Comparison of ENCODE assay signal across 12 cellular contexts in genomic region chr10:14926722-14927416, GRCh38. TPM values are rescaled to one million over a fixed set of nuclear protein-coding genes. Genes with fewer than 3 reads are reported as not detected.
DNase-seq lines count a peak whose midpoint lies in the region; ATAC-seq and TF ChIP-seq lines count a peak whose summit lies in the region.
"Had no signal": no experiment of that assay in that cellular context is flagged by ENCODE, and none has a peak within 500 bp of the region (broad histone marks: within the 10 kb centered on the region; RNA-seq: fewer than 3 reads in every experiment).

No MANE protein-coding gene starts in this region.

- CTCF ChIA-PET in activated CD8-positive, alpha-beta memory T cell treated with anti-CD3 and anti-CD28 coated beads, Interleukin-2, amount 10 ng/mL, durations not matched to agents 7 days and 5 days (lab: Charles Lee) = interaction anchor here (0.9 to 1.0 kb wide), 2 partner anchors 22 to 64 kb away, joined by 3 to 4 read pairs; no protein-coding TSS in a partner anchor

- no peak for ATAC-seq in activated CD8-positive, alpha-beta memory T cell treated with anti-CD3 and anti-CD28 coated beads, Interleukin-2, amount 10 ng/mL, durations not matched to agents 7 days and 5 days
- ATAC-seq in GM21737 (IDR thresholded peaks at IDR 0.05; ENCODE audit: unreplicated experiment) (peak; percentile 95), HG03378 (IDR thresholded peaks at IDR 0.05; ENCODE audit: unreplicated experiment) (peak; percentile 98)

- H3K9me3 Mint-ChIP-seq in activated CD8-positive, alpha-beta memory T cell treated with anti-CD3 and anti-CD28 coated beads, Interleukin-2, amount 10 ng/mL, durations not matched to agents 7 days and 5 days (ENCODE audit: low read depth) = no peaks in the 10 kb centered on the region

- no peaks in the 10 kb centered on the region for H3K27me3 Mint-ChIP-seq in activated CD8-positive, alpha-beta memory T cell treated with anti-CD3 and anti-CD28 coated beads, Interleukin-2, amount 10 ng/mL, durations not matched to agents 7 days and 5 days

- H3K4me1 ChIP-seq in stomach (no peaks in the 10 kb centered on the region), uterus (no peaks in the 10 kb centered on the region)

- TF ChIP-seq POLR2A in stomach (IDR thresholded peaks at IDR 0.05) (no peak), lower leg skin (IDR thresholded peaks at IDR 0.05) (no peak), uterus (IDR thresholded peaks at IDR 0.05) (no peak)

- H3K36me3 ChIP-seq in stomach = peaks cover 28 to 100% (median 98%) of the 10 kb centered on the region in 4 donors
- no peaks in the 10 kb centered on the region for H3K36me3 ChIP-seq in uterus

- H3K27ac ChIP-seq in stomach (peak overlapping the region; percentile 0 to 81 (median 73)), uterus (no peak overlapping the region)

- no peak for DNase-seq in activated CD8-positive, alpha-beta memory T cell treated with anti-CD3 and anti-CD28 coated beads, Interleukin-2, amount 10 ng/mL, durations not matched to agents 7 days and 5 days
- DNase-seq in activated CD8-positive, alpha-beta memory T cell treated with anti-CD3 and anti-CD28 coated beads for 24 hours = no peak
- DNase-seq in stomach (no peak), lower leg skin (ENCODE audit: low spot score in 2 of 2) (no peak), uterus (no peak), NCI-H1436 (lab: John Stamatoyannopoulos, UW) (no peak)
- DNase-seq: ACHN; activated naive CD4-positive, alpha-beta T cell treated with anti-CD3 and anti-CD28 coated beads, Interleukin-2, amount 50 U/mL, for 16 hours; effector CD8-positive, alpha-beta T cell; occipital lobe had no signal

- no peak overlapping the region for H3K4me3 Mint-ChIP-seq in activated CD8-positive, alpha-beta memory T cell treated with anti-CD3 and anti-CD28 coated beads, Interleukin-2, amount 10 ng/mL, durations not matched to agents 7 days and 5 days

- TF ChIP-seq CTCF in stomach (IDR thresholded peaks at IDR 0.05) (no peak), lower leg skin (IDR thresholded peaks at IDR 0.05) (no peak), uterus (IDR thresholded peaks at IDR 0.05) (no peak)

- 89 to 95% (median 92%) methylated on average over 13 of the region's 13 CpGs for WGBS in stomach, 5 donors
- 94% methylated on average over 13 of the region's 13 CpGs for WGBS in lower leg skin, 2 donors

- peak overlapping the region; percentile 4 for H3K27ac Mint-ChIP-seq in activated CD8-positive, alpha-beta memory T cell treated with anti-CD3 and anti-CD28 coated beads, Interleukin-2, amount 10 ng/mL, durations not matched to agents 7 days and 5 days

- H3K27me3 ChIP-seq in stomach = no peaks in the 10 kb centered on the region
- no peaks in the 10 kb centered on the region for H3K27me3 ChIP-seq in uterus

- peaks cover 71% of the 10 kb centered on the region for H3K36me3 Mint-ChIP-seq in activated CD8-positive, alpha-beta memory T cell treated with anti-CD3 and anti-CD28 coated beads, Interleukin-2, amount 10 ng/mL, durations not matched to agents 7 days and 5 days

- intact Hi-C loops in stomach (cut with DNase I; ENCODE audit: low total_unique reads) (no loop called here), lower leg skin (cut with DNase I; ENCODE audit: low total_unique reads) (no loop called here), uterus (cut with DNase I; ENCODE audit: low total_unique reads) (no loop called here)

- H3K9me3 ChIP-seq in stomach = no peaks in the 10 kb centered on the region
- H3K9me3 ChIP-seq in uterus = no peaks in the 10 kb centered on the region

- no peak for TF ChIP-seq EP300 in stomach (IDR thresholded peaks at IDR 0.05)

- no peaks in the 10 kb centered on the region for H3K4me1 Mint-ChIP-seq in activated CD8-positive, alpha-beta memory T cell treated with anti-CD3 and anti-CD28 coated beads, Interleukin-2, amount 10 ng/mL, durations not matched to agents 7 days and 5 days

- H3K4me3 ChIP-seq in stomach (no peak overlapping the region), lower leg skin (ENCODE audit: low read depth, poor library complexity, severe bottlenecking) (no peak overlapping the region), uterus (no peak overlapping the region)

RNA-seq across cellular contexts. Expression of gene DCLRE1C, which starts 27.0 kb away (rescaled TPM):
- total RNA-seq in activated CD8-positive, alpha-beta memory T cell treated with anti-CD3 and anti-CD28 coated beads, Interleukin-2, amount 10 ng/mL, durations not matched to agents 7 days and 5 days = 10 to 100 TPM; 29.2 to 47.4 TPM
- total RNA-seq in stomach = 10 to 100 TPM in 4 of 5 donors, 1 to 10 TPM in 1; 4.1 to 27.4 (median 12.3) TPM
- polyA plus RNA-seq in stomach = 1 to 10 TPM; 3.1 to 4.3 (median 3.3) TPM
- 10 to 100 TPM in 3 of 4 donors, 1 to 10 TPM in 1; 9.8 to 17.3 (median 12.0) TPM for total RNA-seq in lower leg skin
- 10 to 100 TPM; 10.5 to 22.6 (median 16.6) TPM for total RNA-seq in uterus

RNA-seq across cellular contexts. Expression of gene MEIG1, which starts 32.3 kb away (rescaled TPM):
- total RNA-seq in activated CD8-positive, alpha-beta memory T cell treated with anti-CD3 and anti-CD28 coated beads, Interleukin-2, amount 10 ng/mL, durations not matched to agents 7 days and 5 days = 1 to 10 TPM in 1 of 2 experiments, under 1 TPM in 1; 0.91 to 1.1 TPM
- not detected for total RNA-seq in stomach
- under 1 TPM in 1 of 3 donors, not detected in 2; 0.58 TPM for polyA plus RNA-seq in stomach
- not detected for total RNA-seq in lower leg skin
- total RNA-seq in uterus = not detected
- total RNA-seq: occipital lobe had no signal

RNA-seq across cellular contexts. Expression of gene SUV39H2, which starts 48.2 kb away (rescaled TPM):
- 10 to 100 TPM; 33.4 to 40.3 TPM for total RNA-seq in activated CD8-positive, alpha-beta memory T cell treated with anti-CD3 and anti-CD28 coated beads, Interleukin-2, amount 10 ng/mL, durations not matched to agents 7 days and 5 days
- total RNA-seq in stomach = 10 to 100 TPM in 3 of 5 donors, 1 to 10 TPM in 1, under 1 TPM in 1; 0.58 to 68.3 (median 12.1) TPM
- polyA plus RNA-seq in stomach = 1 to 10 TPM; 1.9 to 5.4 (median 3.2) TPM
- total RNA-seq in lower leg skin = 1 to 10 TPM in 3 of 4 donors, under 1 TPM in 1; 0.99 to 5.3 (median 3.5) TPM
- 10 to 100 TPM in 2 of 4 donors, 1 to 10 TPM in 2; 7.4 to 41.5 (median 12.2) TPM for total RNA-seq in uterus

Comparison
In these comparisons a context has a peak if more than half of its experiments do, and no peak if none do; other contexts are left out.
1. H3K27ac ChIP-seq: peak in stomach (5 of 5); none in uterus (0 of 2).